Comparison of ENCODE assay signal across 13 cellular contexts in the genomic region with DNA sequence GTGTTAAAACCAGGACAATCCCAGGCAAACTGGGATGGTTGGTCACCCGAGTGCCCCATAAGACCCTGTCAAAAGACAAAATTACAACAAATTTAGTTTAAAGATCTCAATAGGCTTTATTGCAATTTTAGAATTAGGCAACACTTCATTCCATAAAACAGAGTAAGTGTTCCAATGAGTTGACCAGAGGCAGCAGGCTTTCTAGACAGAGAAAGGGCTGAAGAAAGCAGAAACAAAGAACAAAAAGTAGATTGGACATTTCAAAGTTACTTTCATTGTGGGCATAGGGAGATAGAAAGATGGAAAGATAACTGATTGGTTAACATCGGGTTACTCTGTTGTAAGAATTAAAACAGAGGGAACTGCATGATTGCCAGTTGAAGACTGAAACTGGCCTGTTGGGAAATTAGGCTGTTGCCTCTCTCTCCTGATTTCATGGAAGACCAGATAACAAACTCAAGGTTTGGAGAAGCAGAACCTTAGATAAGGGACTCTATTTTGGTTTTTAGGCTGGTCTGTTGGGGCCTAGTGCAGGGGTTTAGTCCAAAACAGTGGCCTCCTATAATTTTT. TPM values are rescaled to one million over a fixed set of nuclear protein-coding genes. Genes with fewer than 3 reads are reported as not detected.
DNase-seq lines count a peak whose midpoint lies in the region; ATAC-seq and TF ChIP-seq lines count a peak whose summit lies in the region.
"Had no signal": no experiment of that assay in that cellular context is flagged by ENCODE, and none has a peak within 500 bp of the region (broad histone marks: within the 10 kb centered on the region; RNA-seq: fewer than 3 reads in every experiment).

No MANE protein-coding gene starts in this region.

- DNase-seq in heart right ventricle (no peak), left ventricle myocardium superior (no peak), ascending aorta (ENCODE audit: low spot score in 2 of 2) (no peak), naive B cell (no peak), uterus (no peak), testis (no peak), NCI-H345 (lab: John Stamatoyannopoulos, UW) (no peak)
- DNase-seq: activated CD8-positive, alpha-beta memory T cell treated with anti-CD3 and anti-CD28 coated beads for 24 hours; effector memory CD4-positive, alpha-beta T cell; NCI-H1048; NCI-H524 treated with DMSO at 0.1 percent for 48 hours; stimulated activated CD4-positive, alpha-beta T cell treated with anti-CD3 and anti-CD28 coated beads, Interleukin-15, amount 100 ng/mL, for 24 hours had no signal

- H3K4me3 ChIP-seq in heart right ventricle = no peak overlapping the region
- H3K4me3 ChIP-seq in ascending aorta = no peak overlapping the region
- no peak overlapping the region for H3K4me3 ChIP-seq in uterus
- no peak overlapping the region for H3K4me3 ChIP-seq in testis

- H3K4me1 Mint-ChIP-seq in naive B cell = peaks cover 68 to 77% (median 76%) of the 10 kb centered on the region in 3 donors

- H3K27me3 ChIP-seq in heart right ventricle = no peaks in the 10 kb centered on the region
- no peaks in the 10 kb centered on the region for H3K27me3 ChIP-seq in ascending aorta
- no peaks in the 10 kb centered on the region for H3K27me3 ChIP-seq in uterus
- H3K27me3 ChIP-seq in testis = no peaks in the 10 kb centered on the region

- TF ChIP-seq CTCF in heart right ventricle (IDR thresholded peaks at IDR 0.05) = no peak
- no peak for TF ChIP-seq CTCF in ascending aorta (IDR thresholded peaks at IDR 0.05)
- no peak for TF ChIP-seq CTCF in uterus (IDR thresholded peaks at IDR 0.05)
- no peak for TF ChIP-seq CTCF in testis (IDR thresholded peaks at IDR 0.05)

- peak overlapping the region in 5 of 8 donors; percentile 38 to 68 (median 60) for H3K4me3 Mint-ChIP-seq in naive B cell

- H3K9me3 Mint-ChIP-seq in naive B cell = peaks cover 0 to 6% (median 0%) of the 10 kb centered on the region in 7 donors

- intact Hi-C loops in heart right ventricle (cut with DNase I) (loop anchor here in 1 of 10 donors (2.0 to 5.0 kb wide), 2 partner anchors 35 to 49 kb away; a partner anchor contains a TSS), left ventricle myocardium superior (cut with micrococcal nuclease) (no loop called here), ascending aorta (cut with DNase I) (no loop called here), uterus (cut with DNase I; ENCODE audit: low total_unique reads) (no loop called here), testis (cut with DNase I; ENCODE audit: low total_unique reads) (no loop called here)

- ATAC-seq in heart right ventricle (no peak), left ventricle myocardium superior (no peak), naive B cell (ENCODE audit: low read depth in 2 of 2) (no peak), GM21737 (IDR thresholded peaks at IDR 0.05; ENCODE audit: unreplicated experiment) (no peak)

- H3K36me3 ChIP-seq in heart right ventricle (no peaks in the 10 kb centered on the region), ascending aorta (no peaks in the 10 kb centered on the region), uterus (no peaks in the 10 kb centered on the region), testis (ENCODE audit: low read depth, missing control alignments) (no peaks in the 10 kb centered on the region)

- 80% methylated on average over 2 of the region's 2 CpGs for WGBS in heart right ventricle, 2 donors
- 69 to 81% methylated on average over 2 of the region's 2 CpGs for WGBS in testis, 2 donors

- H3K27me3 Mint-ChIP-seq in naive B cell = no peaks in the 10 kb centered on the region

- TF ChIP-seq POLR2A in uterus (IDR thresholded peaks at IDR 0.05) (no peak), testis (IDR thresholded peaks at IDR 0.05) (no peak)

- peaks cover 0 to 7% of the 10 kb centered on the region in 2 donors for H3K36me3 Mint-ChIP-seq in naive B cell

- H3K9me3 ChIP-seq in heart right ventricle (no peaks in the 10 kb centered on the region), ascending aorta (no peaks in the 10 kb centered on the region), uterus (no peaks in the 10 kb centered on the region), testis (no peaks in the 10 kb centered on the region)

- H3K4me1 ChIP-seq in heart right ventricle (peaks cover 0 to 73% (median 24%) of the 10 kb centered on the region in 9 donors), ascending aorta (peaks cover 9 to 26% of the 10 kb centered on the region in 2 donors), uterus (peaks cover 0 to 3% of the 10 kb centered on the region in 2 donors), testis (peaks cover 3% of the 10 kb centered on the region)

- H3K27ac ChIP-seq in heart right ventricle (peak overlapping the region in 8 of 10 donors; percentile 61 to 88 (median 75)), ascending aorta (peak overlapping the region; percentile 63 to 69), uterus (peak overlapping the region; percentile 69 to 74), testis (peak overlapping the region in 1 of 2 donors; percentile 46)

- peak overlapping the region; percentile 84 to 97 (median 92) for H3K27ac Mint-ChIP-seq in naive B cell

RNA-seq across cellular contexts. Expression of a gene that starts 36.3 kb away (rescaled TPM):
- total RNA-seq in heart right ventricle (10 to 100 TPM in 3 of 10 donors, 1 to 10 TPM in 7; 5.1 to 13.0 (median 9.3) TPM), left ventricle myocardium superior (7.5 TPM), ascending aorta (41.6 TPM), uterus (10 to 100 TPM; 42.4 to 99.5 (median 69.5) TPM), testis (10 to 100 TPM in 1 of 2 donors, 1 to 10 TPM in 1; 9.8 to 11.3 TPM)
- polyA plus RNA-seq in heart right ventricle (1 to 10 TPM; 4.2 to 4.9 TPM), naive B cell (ENCODE audit: low read depth in 6 of 6) (10 to 100 TPM; 39.0 to 59.2 (median 48.9) TPM), testis (ENCODE audit: insufficient read depth, low read depth, low replicate concordance) (12.7 TPM)
